In the genomic region with DNA sequence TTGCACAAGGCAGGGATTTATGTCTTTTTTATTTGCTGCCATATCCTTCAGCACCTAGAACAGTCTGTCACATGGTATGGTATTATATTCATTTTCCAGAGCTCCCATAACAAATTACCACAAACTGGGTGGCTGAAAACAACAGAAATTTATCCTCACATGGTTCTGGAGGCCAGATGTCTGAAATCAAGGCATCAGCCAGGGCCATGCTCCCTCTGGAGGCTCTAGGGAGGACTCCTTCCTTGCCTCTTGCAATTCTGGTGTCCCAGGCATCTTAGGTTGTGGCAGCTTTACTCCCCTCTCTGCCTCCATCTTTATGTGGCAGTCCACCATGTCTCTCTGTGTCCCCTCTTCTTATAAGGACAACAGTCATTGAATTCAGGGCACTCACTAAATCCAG, we compare ENCODE assay signal across 22 cellular contexts. TPM values are rescaled to one million over a fixed set of nuclear protein-coding genes. Genes with fewer than 3 reads are reported as not detected.
DNase-seq lines count a peak whose midpoint lies in the region; ATAC-seq and TF ChIP-seq lines count a peak whose summit lies in the region.
"Had no signal": no experiment of that assay in that cellular context is flagged by ENCODE, and none has a peak within 500 bp of the region (broad histone marks: within the 10 kb centered on the region; RNA-seq: fewer than 3 reads in every experiment).

No MANE protein-coding gene starts in this region.

- no peak overlapping the region for H3K4me3 ChIP-seq in AG10803 (ENCODE audit: low read length)
- H3K4me3 ChIP-seq in HCT116 (replicated peaks in 1 of 2; ENCODE audit: low read depth in 1 of 2, low read length in 2 of 2) = no peak overlapping the region
- H3K4me3 ChIP-seq in mesendoderm (ENCODE audit: low read length) = no peak overlapping the region
- H3K4me3 ChIP-seq: ovary, SJCRH30, skin epidermis, vagina had no signal

- H4K5ac ChIP-seq in mesendoderm (ENCODE audit: low read length) = no peak overlapping the region
- H4K5ac ChIP-seq in H9 (ENCODE audit: insufficient read length, low read depth, low read length) = no peak overlapping the region

- H4K8ac ChIP-seq in mesendoderm (ENCODE audit: low read depth, low read length) (no peak overlapping the region), H9 (replicated peaks; ENCODE audit: insufficient read length, low read depth, low read length) (no peak overlapping the region)

- H3K9me3 ChIP-seq in HCT116 (ENCODE audit: control insufficient read depth in 1 of 2, insufficient read depth in 1 of 2, low read depth in 1 of 2, low read length in 2 of 2) (no peaks in the 10 kb centered on the region), H9 (ENCODE audit: control insufficient read depth, low read depth, low read length) (no peaks in the 10 kb centered on the region)
- H3K9me3 ChIP-seq: ovary, vagina had no signal

- no peak overlapping the region for H3T11ph ChIP-seq in H9 (ENCODE audit: low read length)

- peak overlapping the region; percentile 40; the same call in 1 of the 2 replicates for H3K9ac ChIP-seq in HCT116 (ENCODE audit: low read length)
- H3K9ac ChIP-seq in mesendoderm (ENCODE audit: low read length) = no peak overlapping the region
- no peak overlapping the region for H3K9ac ChIP-seq in H9 (ENCODE audit: extremely low read depth, insufficient read length, low read length)

- H3K14ac ChIP-seq in H9 (ENCODE audit: insufficient read depth, low read length) = no peak overlapping the region

- H3K4me3 Mint-ChIP-seq in chondrocyte (ENCODE audit: unreplicated experiment) = no peak overlapping the region
- H3K4me3 Mint-ChIP-seq in H9 = no peak overlapping the region
- H3K4me3 Mint-ChIP-seq: activated CD4-positive, alpha-beta T cell treated with anti-CD3 and anti-CD28 coated beads for 36 hours; CD14-positive monocyte had no signal

- no peaks in the 10 kb centered on the region for H3K9me2 ChIP-seq in HCT116 (ENCODE audit: insufficient read depth)

- RAD21 ChIA-PET in HCT116 (lab: Charles Lee; ENCODE audit: low non-redundant PET in 1 of 2, low total read pairs in 2 of 2, uncharacterized antibody in 2 of 2, unreplicated experiment in 2 of 2) = no interaction called here

- H2BK120ac ChIP-seq in mesendoderm (ENCODE audit: low read depth, low read length) = no peak overlapping the region
- no peak overlapping the region for H2BK120ac ChIP-seq in H9 (ENCODE audit: low read depth, low read length, poor library complexity, severe bottlenecking)

- CTCF ChIA-PET in HCT116 (lab: Charles Lee) = no interaction called here

- TF ChIP-seq CTCF in AG10803 (conservative IDR thresholded peaks at IDR 0.05; ENCODE audit: low read length) (peak; percentile 81), HCT116 (IDR thresholded peaks at IDR 0.05 in 2 of 3, conservative IDR thresholded peaks at IDR 0.05 in 1 of 3; ENCODE audit: borderline replicate concordance in 1 of 3, insufficient read depth in 1 of 3, low read depth in 2 of 3, low read length in 2 of 3) (peak in 2 of 3 experiments; percentile 40 to 51; a peak in 3 of 6 replicates), chondrocyte (IDR thresholded peaks at IDR 0.05) (peak; percentile 27), H9 (conservative IDR thresholded peaks at IDR 0.05) (no peak; the same call in 2 of the 3 replicates)

- H3K79me1 ChIP-seq in mesendoderm (ENCODE audit: low read length) (no peaks in the 10 kb centered on the region), H9 (ENCODE audit: insufficient read depth, low read depth, low read length, poor library complexity, severe bottlenecking) (no peaks in the 10 kb centered on the region)

- ATAC-seq in HCT116 (0 out of 2 replicates have a peak, but pooled peaks have one; percentile 25), HG03354 (IDR thresholded peaks at IDR 0.05; ENCODE audit: poor library complexity, severe bottlenecking, unreplicated experiment) (no peak)
- ATAC-seq: activated CD4-positive, alpha-beta T cell treated with anti-CD3 and anti-CD28 coated beads for 36 hours had no signal

- no peak overlapping the region for H2BK12ac ChIP-seq in H9 (ENCODE audit: insufficient read length, low read depth, low read length)

- no peak overlapping the region for H4K91ac ChIP-seq in H9 (ENCODE audit: insufficient read length, low read depth, low read length)

- no peak overlapping the region for H3K27ac Mint-ChIP-seq in chondrocyte (ENCODE audit: unreplicated experiment)
- H3K27ac Mint-ChIP-seq in H9 = no peak overlapping the region
- H3K27ac Mint-ChIP-seq: activated CD4-positive, alpha-beta T cell treated with anti-CD3 and anti-CD28 coated beads for 36 hours; CD14-positive monocyte had no signal

- H3K4me2 ChIP-seq in HCT116 (ENCODE audit: low read length) (peak overlapping the region; percentile 67), mesendoderm (ENCODE audit: low read length) (no peak overlapping the region), H9 (ENCODE audit: insufficient read depth, insufficient read length, low read length) (no peak overlapping the region)

- H3K36me3 Mint-ChIP-seq in chondrocyte (ENCODE audit: low read depth) = no peaks in the 10 kb centered on the region
- H3K36me3 Mint-ChIP-seq in H9 (ENCODE audit: insufficient read depth in 1 of 3, low read depth in 3 of 3) = no peaks in the 10 kb centered on the region
- H3K36me3 Mint-ChIP-seq: CD14-positive monocyte had no signal

- BruUV-seq in HCT116 (replicated peaks; lab: Mats Ljungman, UMichigan) = no TSS peak

- no peak for TF ChIP-seq POLR2A in HCT116 (IDR thresholded peaks at IDR 0.05; ENCODE audit: borderline replicate concordance, extremely low read depth, insufficient read depth, insufficient read length)

- peak; percentile 85 for DNase-seq in AG10803 (ENCODE audit: low read depth)
- no peak for DNase-seq in HCT116 (ENCODE audit: low read depth, low spot score)
- no peak for DNase-seq in chondrocyte (ENCODE audit: low spot score)
- DNase-seq in mesendoderm = peak; percentile 19
- DNase-seq in H9 = no peak
- no peak for DNase-seq in RPMI8226
- DNase-seq in AG08396 (ENCODE audit: low spot score) = no peak
- DNase-seq: activated CD4-positive, alpha-beta T cell treated with anti-CD3 and anti-CD28 coated beads for 36 hours; activated effector memory CD4-positive, alpha-beta T cell treated with anti-CD3 and anti-CD28 coated beads, Interleukin-2, amount 50 U/mL, for 16 hours; anterior cingulate cortex; glutamatergic neuron; KBM-7; NCI-H1092 treated with DMSO at 0.1 percent for 48 hours; NCI-H526; ovary; SJCRH30; stimulated activated CD4-positive, alpha-beta T cell treated with anti-CD3 and anti-CD28 coated beads, Interleukin-4, amount 100 ng/mL, for 1 hour; T1000 had no signal

- H3K4me1 ChIP-seq in HCT116 (ENCODE audit: control insufficient read depth in 1 of 2, insufficient read depth in 2 of 2, low read length in 2 of 2) = peaks cover 67 to 72% of the 10 kb centered on the region in 2 experiments
- peaks cover 2% of the 10 kb centered on the region for H3K4me1 ChIP-seq in mesendoderm (ENCODE audit: control insufficient read depth, low read depth, low read length)
- no peaks in the 10 kb centered on the region; the same call in 1 of the 2 replicates for H3K4me1 ChIP-seq in H9 (ENCODE audit: insufficient read depth, low read length)

- H2AFZ ChIP-seq in HCT116 (ENCODE audit: low read depth, low read length, poor library complexity, severe bottlenecking) (no peak overlapping the region), H9 (ENCODE audit: low read length) (no peak overlapping the region)

- POLR2A ChIA-PET in HCT116 (lab: Charles Lee) = no interaction called here

- H4K20me1 ChIP-seq in HCT116 (ENCODE audit: insufficient read depth) (no peaks in the 10 kb centered on the region), H9 (ENCODE audit: control insufficient read depth, insufficient read depth, insufficient read length) (no peaks in the 10 kb centered on the region)

- intact Hi-C loops in HCT116 (cut with micrococcal nuclease) = no loop called here

- H3K4me1 Mint-ChIP-seq in chondrocyte (ENCODE audit: low read depth) = peaks cover 54% of the 10 kb centered on the region
- no peaks in the 10 kb centered on the region for H3K4me1 Mint-ChIP-seq in H9
- H3K4me1 Mint-ChIP-seq: CD14-positive monocyte had no signal

- H3K36me3 ChIP-seq in HCT116 (ENCODE audit: control insufficient read depth in 1 of 2, insufficient read depth in 2 of 2, low read length in 2 of 2) (peaks cover 0 to 26% of the 10 kb centered on the region in 2 experiments; a peak in 2 of 4 replicates), mesendoderm (ENCODE audit: control insufficient read depth, insufficient read depth, low read length) (no peaks in the 10 kb centered on the region)
- H3K36me3 ChIP-seq: ovary, vagina had no signal

- H2BK15ac ChIP-seq in mesendoderm (replicated peaks; ENCODE audit: low read depth) (no peak overlapping the region), H9 (ENCODE audit: low read depth, low read length) (no peak overlapping the region)

- H2BK5ac ChIP-seq in mesendoderm (ENCODE audit: low read length) (no peak overlapping the region), H9 (ENCODE audit: insufficient read length, low read length) (no peak overlapping the region)

- H3K56ac ChIP-seq in mesendoderm (ENCODE audit: low read length) (no peak overlapping the region), H9 (ENCODE audit: insufficient read length, low read depth, low read length) (no peak overlapping the region)

- H3K4ac ChIP-seq in mesendoderm (ENCODE audit: low read depth, low read length) (no peak overlapping the region), H9 (ENCODE audit: low read depth, low read length) (no peak overlapping the region)

- H3K27me3 Mint-ChIP-seq in chondrocyte (ENCODE audit: low read depth) = no peaks in the 10 kb centered on the region
- H3K27me3 Mint-ChIP-seq in H9 (ENCODE audit: low read depth) = no peaks in the 10 kb centered on the region

- TF ChIP-seq RAD21 in HCT116 (IDR thresholded peaks at IDR 0.05; ENCODE audit: low read depth) = peak; percentile 31; the same call in 1 of the 2 replicates

- no peak overlapping the region for H3K18ac ChIP-seq in mesendoderm (ENCODE audit: low read length)
- H3K18ac ChIP-seq in H9 (ENCODE audit: insufficient read length, low read depth, low read length) = no peak overlapping the region

- H2BK20ac ChIP-seq in H9 (ENCODE audit: low read depth, low read length, poor library complexity, severe bottlenecking) = no peak overlapping the region

- H2AK5ac ChIP-seq in mesendoderm (ENCODE audit: low read length) (no peak overlapping the region), H9 (ENCODE audit: insufficient read length, low read length) (no peak overlapping the region)

- H3K27ac ChIP-seq in HCT116 (ENCODE audit: low read depth, low read length) = peak overlapping the region; percentile 66
- H3K27ac ChIP-seq in mesendoderm (ENCODE audit: low read depth, low read length) = no peak overlapping the region
- no peak overlapping the region for H3K27ac ChIP-seq in H9 (ENCODE audit: insufficient read length, low read depth, low read length)
- H3K27ac ChIP-seq: ovary, SJCRH30, skin epidermis, vagina had no signal

- H3K79me2 ChIP-seq in HCT116 (ENCODE audit: insufficient read depth, low read length) (peaks cover 87% of the 10 kb centered on the region), mesendoderm (ENCODE audit: control insufficient read depth, insufficient read depth, low read length) (no peaks in the 10 kb centered on the region), H9 (ENCODE audit: insufficient read depth, low read length) (no peaks in the 10 kb centered on the region)

- H3K9me3 Mint-ChIP-seq in chondrocyte (ENCODE audit: low read depth) (no peaks in the 10 kb centered on the region), H9 (no peaks in the 10 kb centered on the region)

- no peaks in the 10 kb centered on the region for H3K27me3 ChIP-seq in HCT116 (ENCODE audit: insufficient read depth, low read length)
- H3K27me3 ChIP-seq in mesendoderm (ENCODE audit: insufficient read depth, low read length, poor library complexity) = no peaks in the 10 kb centered on the region
- H3K27me3 ChIP-seq in H9 (ENCODE audit: insufficient read depth, low read length) = no peaks in the 10 kb centered on the region
- H3K27me3 ChIP-seq: ovary, SJCRH30, vagina had no signal

- H3K23ac ChIP-seq in mesendoderm (ENCODE audit: low read length) (no peak overlapping the region), H9 (ENCODE audit: insufficient read length, low read depth, low read length) (no peak overlapping the region)

- no peaks in the 10 kb centered on the region for H3K23me2 ChIP-seq in H9 (ENCODE audit: insufficient read length, low read depth, low read length, poor library complexity, severe bottlenecking)

RNA-seq across cellular contexts. Expression of gene MET, which starts 43.1 kb away (rescaled TPM):
- total RNA-seq in HCT116 (2021; ENCODE audit: unreplicated experiment) (200 TPM), chondrocyte (22.0 to 25.1 TPM (median 23.6 TPM) in 3 replicates), H9 (2021) (5.0 and 5.5 TPM in 2 replicates)
- 71.3 and 91.7 TPM in 2 replicates for polyA plus RNA-seq in HCT116 (2012)
- 4.0 TPM for polyA plus RNA-seq in mesendoderm (2013, experiment 1 of 2)
- 3.7 TPM for polyA plus RNA-seq in mesendoderm (2013, experiment 2 of 2)
- polyA plus RNA-seq: CD14-positive monocyte had no signal

Comparison
In these comparisons a context has a peak if more than half of its experiments do, and no peak if none do; other contexts are left out.
1. DNase-seq: peak in AG10803 (single experiment) and mesendoderm (single experiment); none in HCT116 (single experiment), chondrocyte (single experiment), H9 (single experiment), RPMI8226 (single experiment) and AG08396 (single experiment).